ENCODE assay signal across 8 cellular contexts in genomic region chr7:101754432-101755159, GRCh38.
DNase-seq lines count a peak whose midpoint lies in the region; ATAC-seq and TF ChIP-seq lines count a peak whose summit lies in the region.

No MANE protein-coding gene starts in this region.

- no peaks in the 10 kb centered on the region for H3K27me3 ChIP-seq in CD8-positive, alpha-beta memory T cell (ENCODE audit: insufficient read depth, low read length, poor library complexity, severe bottlenecking)
- no peaks in the 10 kb centered on the region for H3K27me3 ChIP-seq in aorta (ENCODE audit: control insufficient read depth in 1 of 2, insufficient read depth in 2 of 2, low read length in 1 of 2)

- TF ChIP-seq CTCF in mesothelial cell of epicardium (IDR thresholded peaks at IDR 0.05; ENCODE audit: unreplicated experiment) = no peak

- no peaks in the 10 kb centered on the region for H3K9me3 Mint-ChIP-seq in CD8-positive, alpha-beta memory T cell
- H3K9me3 Mint-ChIP-seq in mesothelial cell of epicardium = no peaks in the 10 kb centered on the region

- POLR2A ChIA-PET in CD8-positive, alpha-beta memory T cell (lab: Charles Lee) = no interaction called here

- H3K4me3 Mint-ChIP-seq in CD8-positive, alpha-beta memory T cell = peak overlapping the region; percentile 62 to 86 (median 78)
- peak overlapping the region; percentile 59 for H3K4me3 Mint-ChIP-seq in mesothelial cell of epicardium

- H3K27ac Mint-ChIP-seq in CD8-positive, alpha-beta memory T cell = peak overlapping the region in 6 of 8 donors; percentile 13 to 80 (median 74)
- H3K27ac Mint-ChIP-seq in mesothelial cell of epicardium = peak overlapping the region; percentile 91

- H3K27me3 Mint-ChIP-seq in CD8-positive, alpha-beta memory T cell = peaks cover 4 to 20% of the 10 kb centered on the region in 2 donors
- peaks cover 3% of the 10 kb centered on the region for H3K27me3 Mint-ChIP-seq in mesothelial cell of epicardium (ENCODE audit: low read depth)

- no peaks in the 10 kb centered on the region for H3K36me3 Mint-ChIP-seq in CD8-positive, alpha-beta memory T cell
- H3K36me3 Mint-ChIP-seq in mesothelial cell of epicardium = no peaks in the 10 kb centered on the region

- no peaks in the 10 kb centered on the region for H3K36me3 ChIP-seq in CD8-positive, alpha-beta memory T cell (ENCODE audit: insufficient read depth, low read length)
- H3K36me3 ChIP-seq in aorta (ENCODE audit: control insufficient read depth in 1 of 2, insufficient read depth in 2 of 2, low read length in 1 of 2) = no peaks in the 10 kb centered on the region

- intact Hi-C loops in aorta (cut with DNase I) = no loop called here

- H3K27ac ChIP-seq in CD8-positive, alpha-beta memory T cell (ENCODE audit: low read depth, low read length) = no peak overlapping the region
- H3K27ac ChIP-seq in aorta (ENCODE audit: low read depth in 1 of 2, low read length in 2 of 2) = no peak overlapping the region

- peak in 1 of 5 donors; percentile 12 for DNase-seq in CD8-positive, alpha-beta memory T cell
- DNase-seq in LoVo (ENCODE audit: low spot score) = peak; percentile 24
- DNase-seq in astrocyte of the hippocampus (ENCODE audit: low read depth, low spot score) = peak; percentile 74
- DNase-seq in mesothelial cell of epicardium (ENCODE audit: low spot score in 2 of 2, unreplicated experiment in 2 of 2) = no peak
- DNase-seq in aorta = no peak
- DNase-seq in NCI-H146 treated with DMSO at 0.1 percent for 48 hours (lab: John Stamatoyannopoulos, UW; ENCODE audit: unreplicated experiment) = no peak

- peak overlapping the region; percentile 29 for H3K4me3 ChIP-seq in CD8-positive, alpha-beta memory T cell (ENCODE audit: low read length)
- peak overlapping the region; percentile 37 to 52 for H3K4me3 ChIP-seq in aorta (ENCODE audit: low read length in 2 of 2)

- peaks cover 10 to 14% (median 12%) of the 10 kb centered on the region in 3 donors for H3K4me1 Mint-ChIP-seq in CD8-positive, alpha-beta memory T cell
- H3K4me1 Mint-ChIP-seq in mesothelial cell of epicardium = peaks cover 11% of the 10 kb centered on the region

- H3K9me3 ChIP-seq in CD8-positive, alpha-beta memory T cell (ENCODE audit: low read length) = no peaks in the 10 kb centered on the region
- H3K9me3 ChIP-seq in aorta (ENCODE audit: control insufficient read depth, low read length) = no peaks in the 10 kb centered on the region

- ATAC-seq in aorta (ENCODE audit: low FRiP score) (no peak), HG02678 (IDR thresholded peaks at IDR 0.05; ENCODE audit: unreplicated experiment) (no peak), GM21619 (IDR thresholded peaks at IDR 0.05; ENCODE audit: unreplicated experiment) (no peak)

- WGBS in aorta, 2 donors = 6 to 7% methylated on average over 22 of the region's 22 CpGs

- peaks cover 5% of the 10 kb centered on the region for H3K4me1 ChIP-seq in CD8-positive, alpha-beta memory T cell (ENCODE audit: insufficient read depth, low read length)
- no peaks in the 10 kb centered on the region for H3K4me1 ChIP-seq in aorta (ENCODE audit: control insufficient read depth in 1 of 2, insufficient read depth in 2 of 2, low read length in 2 of 2)

- CTCF ChIA-PET in CD8-positive, alpha-beta memory T cell (lab: Charles Lee) = no interaction called here

Comparison
In these comparisons a context has a peak if more than half of its experiments do, and no peak if none do; other contexts are left out.
1. DNase-seq: peak in LoVo (single experiment) and astrocyte of the hippocampus (single experiment); none in mesothelial cell of epicardium (0 of 2), aorta (0 of 2) and NCI-H146 treated with DMSO at 0.1 percent for 48 hours (single experiment).